Comparison of ENCODE assay signal across 9 cellular contexts in genomic region chr13:28423010-28423409, GRCh38.
DNase-seq lines count a peak whose midpoint lies in the region; ATAC-seq, FAIRE-seq and TF ChIP-seq lines count a peak whose summit lies in the region.
"Had no signal": no experiment of that assay in that cellular context is flagged by ENCODE, and none has a peak within 500 bp of the region (broad histone marks: within the 10 kb centered on the region; RNA-seq: fewer than 3 reads in every experiment).

No MANE protein-coding gene starts in this region.

- H4K20me1 ChIP-seq in osteoblast (ENCODE audit: insufficient read depth, low read length) = no peaks in the 10 kb centered on the region

- no peak overlapping the region for H3K27ac ChIP-seq in osteoblast (ENCODE audit: low read depth, low read length)

- H3K9me3 ChIP-seq in osteoblast (ENCODE audit: low read depth, low read length) = no peaks in the 10 kb centered on the region

- TF ChIP-seq CTCF in WTC11 (IDR thresholded peaks at IDR 0.05) (no peak), osteoblast (IDR thresholded peaks at IDR 0.05; ENCODE audit: extremely low read depth, low read depth, low read length) (no peak)

- no peak overlapping the region for H3K4me3 Mint-ChIP-seq in WTC11

- peaks cover 4% of the 10 kb centered on the region for H3K27me3 ChIP-seq in osteoblast (ENCODE audit: insufficient read depth, low read length)

- H3K79me2 ChIP-seq in osteoblast (ENCODE audit: insufficient read depth, low read length) = no peaks in the 10 kb centered on the region

- FAIRE-seq in H54 (lab: Jason Lieb, UNC) = no peak
- FAIRE-seq: endothelial cell of umbilical vein had no signal

- ATAC-seq in GM19025 (IDR thresholded peaks at IDR 0.05; ENCODE audit: low read depth, unreplicated experiment) = peak; percentile 90
- ATAC-seq in HG02973 (IDR thresholded peaks at IDR 0.05; ENCODE audit: unreplicated experiment) = peak; percentile 62
- no peak for ATAC-seq in WTC11
- ATAC-seq: Panc1 had no signal

- CTCF ChIA-PET in WTC11 (lab: Charles Lee) = no interaction called here

- no peaks in the 10 kb centered on the region for H3K27me3 Mint-ChIP-seq in WTC11 (ENCODE audit: low read depth)

- H3K4me2 ChIP-seq in osteoblast (ENCODE audit: insufficient read depth, low read length) = no peak overlapping the region

- no peaks in the 10 kb centered on the region for H3K36me3 ChIP-seq in osteoblast (ENCODE audit: insufficient read depth, low read length)

- H3K4me1 ChIP-seq in osteoblast (ENCODE audit: insufficient read depth, low read length) = no peaks in the 10 kb centered on the region

- H3K4me1 Mint-ChIP-seq in WTC11 = peaks cover 71% of the 10 kb centered on the region

- intact Hi-C loops in posterior vena cava (cut with DNase I) = no loop called here

- H3K9me3 Mint-ChIP-seq in WTC11 = no peaks in the 10 kb centered on the region

- no peak overlapping the region for H2AFZ ChIP-seq in osteoblast (ENCODE audit: low read length)

- H3K27ac Mint-ChIP-seq in WTC11 = peak overlapping the region; percentile 48

- DNase-seq in WTC11 (ENCODE audit: low spot score) (no peak), posterior vena cava (ENCODE audit: low spot score) (peak; percentile 84), osteoblast (ENCODE audit: insufficient read length, low spot score, missing footprints) (no peak), H54 (ENCODE audit: insufficient read length, low spot score) (no peak)
- no peak for DNase-seq in central memory CD4-positive, alpha-beta T cell

- H3K36me3 Mint-ChIP-seq in WTC11 = peaks cover 83% of the 10 kb centered on the region

- TF ChIP-seq POLR2A in H54 (IDR thresholded peaks at IDR 0.05; ENCODE audit: low read depth, low read length) = no peak

- H3K4me3 ChIP-seq in osteoblast (ENCODE audit: insufficient read depth, low read length) = no peak overlapping the region

- POLR2A ChIA-PET in WTC11 (lab: Charles Lee) = no interaction called here

TF ChIP-seq in WTC11, 78 proteins besides CTCF, POLR2A, EP300 and RAD21:
- TF ChIP-seq, protein P1, sequence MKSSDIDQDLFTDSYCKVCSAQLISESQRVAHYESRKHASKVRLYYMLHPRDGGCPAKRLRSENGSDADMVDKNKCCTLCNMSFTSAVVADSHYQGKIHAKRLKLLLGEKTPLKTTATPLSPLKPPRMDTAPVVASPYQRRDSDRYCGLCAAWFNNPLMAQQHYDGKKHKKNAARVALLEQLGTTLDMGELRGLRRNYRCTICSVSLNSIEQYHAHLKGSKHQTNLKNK (CRISPR knock-in tag; IDR thresholded peaks at IDR 0.05) = no peak
- TF ChIP-seq FOXP1 (CRISPR knock-in tag; IDR thresholded peaks at IDR 0.05; ENCODE audit: borderline replicate concordance) (no peak), TEAD1 (CRISPR knock-in tag; IDR thresholded peaks at IDR 0.05) (no peak), PREB (CRISPR knock-in tag; IDR thresholded peaks at IDR 0.05; ENCODE audit: borderline replicate concordance) (no peak), JAZF1 (CRISPR knock-in tag; IDR thresholded peaks at IDR 0.05) (no peak), HMGA2 (CRISPR knock-in tag; IDR thresholded peaks at IDR 0.05) (no peak), AR (CRISPR knock-in tag; IDR thresholded peaks at IDR 0.05) (no peak), CREM (CRISPR knock-in tag; IDR thresholded peaks at IDR 0.05) (no peak), NR1H2 (CRISPR knock-in tag; IDR thresholded peaks at IDR 0.05) (no peak), ZBTB21 (CRISPR knock-in tag; IDR thresholded peaks at IDR 0.05; ENCODE audit: borderline replicate concordance) (no peak), TEAD4 (CRISPR knock-in tag; IDR thresholded peaks at IDR 0.05) (no peak), MAX (CRISPR knock-in tag; IDR thresholded peaks at IDR 0.05) (no peak)
- TF ChIP-seq, protein P2, sequence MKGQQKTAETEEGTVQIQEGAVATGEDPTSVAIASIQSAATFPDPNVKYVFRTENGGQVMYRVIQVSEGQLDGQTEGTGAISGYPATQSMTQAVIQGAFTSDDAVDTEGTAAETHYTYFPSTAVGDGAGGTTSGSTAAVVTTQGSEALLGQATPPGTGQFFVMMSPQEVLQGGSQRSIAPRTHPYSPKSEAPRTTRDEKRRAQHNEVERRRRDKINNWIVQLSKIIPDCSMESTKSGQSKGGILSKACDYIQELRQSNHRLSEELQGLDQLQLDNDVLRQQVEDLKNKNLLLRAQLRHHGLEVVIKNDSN (CRISPR knock-in tag; IDR thresholded peaks at IDR 0.05) = no peak
TF ChIP-seq in WTC11: peak in this region for 0.
